Comparison of ENCODE assay signal across 8 cellular contexts in the genomic region with DNA sequence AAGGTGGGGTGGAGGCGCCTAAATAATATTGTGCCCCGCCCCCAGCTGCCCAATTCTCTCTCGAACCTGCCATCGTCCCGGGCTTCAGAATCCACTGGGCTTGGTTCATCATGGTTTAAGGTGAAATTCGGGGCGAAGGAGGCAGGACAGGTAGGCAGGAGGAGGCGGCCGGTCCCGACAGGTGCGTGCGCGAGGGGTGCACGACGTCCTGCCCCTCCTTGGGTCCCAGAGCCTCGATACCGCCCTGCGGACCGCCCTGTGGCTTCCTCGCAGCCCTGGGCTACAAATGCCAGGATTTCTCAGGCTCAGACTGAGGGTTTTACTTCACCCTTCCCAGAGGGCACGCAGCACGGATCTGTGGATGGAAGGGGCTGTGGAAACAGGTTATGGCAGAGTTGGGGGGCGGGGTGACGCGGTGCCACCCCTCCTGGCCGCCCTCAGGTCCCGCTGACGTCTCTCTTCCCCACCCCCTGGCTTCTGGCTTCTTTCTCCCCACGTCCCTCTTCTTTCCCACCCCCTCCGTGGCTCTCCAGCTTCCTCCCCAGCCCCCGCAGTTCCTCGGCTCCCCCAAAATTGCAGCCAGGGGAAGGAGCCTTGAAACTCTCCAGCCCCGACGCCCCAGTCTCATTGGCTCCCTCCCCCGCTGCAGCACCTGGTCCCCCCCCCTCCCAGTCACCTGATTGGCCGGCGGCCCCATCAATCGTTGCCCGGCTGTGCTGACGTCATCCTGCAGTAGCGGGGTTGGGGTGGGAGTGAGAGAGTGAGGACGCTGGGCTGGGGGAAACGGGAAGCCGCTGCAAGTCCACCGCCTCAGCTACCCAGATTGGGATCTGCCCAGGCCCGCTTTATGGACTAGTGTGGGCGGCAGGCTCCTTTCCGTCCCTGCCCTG. TPM values are rescaled to one million over a fixed set of nuclear protein-coding genes. Genes with fewer than 3 reads are reported as not detected.
A peak's percentile ranks its signal among the peaks of the same experiment; 100 is the strongest.
DNase-seq lines count a peak whose midpoint lies in the region; TF ChIP-seq lines count a peak whose summit lies in the region.

CLSTN3 (plus strand) TSS at position 725 of the 890 bp plus-strand sequence. CDS start 278 bp downstream, outside the sequence.

- no peak within 1 kb of the TSS for H3K4ac ChIP-seq in trophoblast cell (ENCODE audit: low read depth, low read length)

- DNase-seq in DMS153 treated with DMSO at 0.1 percent for 48 hours (lab: John Stamatoyannopoulos, UW; ENCODE audit: unreplicated experiment) (peak; percentile 70), GM23248 (peak; percentile 72), MV-4-11 (lab: John Stamatoyannopoulos, UW) (peak; percentile 28), T-helper 1 cell (peak; percentile 78 to 89 (median 83)), adipocyte (ENCODE audit: low read depth) (peak; percentile 84), cardiac muscle cell (ENCODE audit: low read depth in 1 of 2, low spot score in 1 of 2) (peak; percentile 83 to 92), trophoblast cell (peak in 1 of 2 donors; percentile 52), tibial artery (peak; percentile 70 to 89)

- H4K91ac ChIP-seq in trophoblast cell (ENCODE audit: low read depth, low read length), result peak within 1 kb of the TSS; percentile 16

- peak within 1 kb of the TSS; percentile 77 for H3K4me2 ChIP-seq in GM23248 (ENCODE audit: unreplicated experiment)
- peak within 1 kb of the TSS; percentile 82 for H3K4me2 ChIP-seq in trophoblast cell (ENCODE audit: low read length)

- H3K27ac ChIP-seq in GM23248 (no peak within 1 kb of the TSS), cardiac muscle cell (no peak within 1 kb of the TSS), trophoblast cell (ENCODE audit: low read depth, low read length) (no peak within 1 kb of the TSS), tibial artery (peak within 1 kb of the TSS; percentile 76 to 77)

- H2BK5ac ChIP-seq in trophoblast cell (ENCODE audit: low read depth, low read length, poor library complexity), result no peak within 1 kb of the TSS

- H3K27me3 ChIP-seq in GM23248 (replicated peaks; ENCODE audit: insufficient read depth), result no peaks in the 10 kb centered on the region
- H3K27me3 ChIP-seq in adipocyte (replicated peaks; ENCODE audit: control insufficient read depth, insufficient read depth, low read length), result peaks cover 34% of the 10 kb centered on the region
- peaks cover 25% of the 10 kb centered on the region for H3K27me3 ChIP-seq in cardiac muscle cell
- no peaks in the 10 kb centered on the region for H3K27me3 ChIP-seq in trophoblast cell (ENCODE audit: insufficient read depth, low read length)
- no peaks in the 10 kb centered on the region for H3K27me3 ChIP-seq in tibial artery

- no peaks in the 10 kb centered on the region for H3K9me3 ChIP-seq in GM23248 (ENCODE audit: low read depth)
- no peaks in the 10 kb centered on the region for H3K9me3 ChIP-seq in adipocyte (ENCODE audit: control insufficient read depth, low read length)
- H3K9me3 ChIP-seq in cardiac muscle cell (ENCODE audit: low read depth), result no peaks in the 10 kb centered on the region
- no peaks in the 10 kb centered on the region for H3K9me3 ChIP-seq in trophoblast cell (ENCODE audit: insufficient read depth, low read depth, low read length)
- no peaks in the 10 kb centered on the region for H3K9me3 ChIP-seq in tibial artery

- H3K9ac ChIP-seq in GM23248 (peak within 1 kb of the TSS; percentile 16; the same call in 1 of the 2 replicates), adipocyte (ENCODE audit: low read length) (no peak within 1 kb of the TSS), trophoblast cell (ENCODE audit: low read length) (peak within 1 kb of the TSS; percentile 54)

- H2BK120ac ChIP-seq in trophoblast cell (ENCODE audit: insufficient read depth, low read length, poor library complexity), result no peak within 1 kb of the TSS

- no peak within 1 kb of the TSS for H2BK12ac ChIP-seq in trophoblast cell (ENCODE audit: low read length)

- intact Hi-C loops in tibial artery (cut with DNase I; ENCODE audit: low total_unique reads), result no loop called here

- H3K14ac ChIP-seq in trophoblast cell (ENCODE audit: low read length), result peak within 1 kb of the TSS; percentile 19

- no peak within 1 kb of the TSS for H4K12ac ChIP-seq in trophoblast cell (ENCODE audit: low read depth, low read length)

- no peak within 1 kb of the TSS for H2AK5ac ChIP-seq in trophoblast cell (ENCODE audit: low read length)

- no peak for TF ChIP-seq CTCF in cardiac muscle cell (IDR thresholded peaks at IDR 0.05; ENCODE audit: low read depth, low read length)
- TF ChIP-seq CTCF in tibial artery (IDR thresholded peaks at IDR 0.05), result no peak

- H3K9me2 ChIP-seq in GM23248 (ENCODE audit: insufficient read depth), result no peaks in the 10 kb centered on the region

- peak within 1 kb of the TSS; percentile 67 for H3K4me3 ChIP-seq in GM23248
- peak within 1 kb of the TSS; percentile 57 for H3K4me3 ChIP-seq in adipocyte (ENCODE audit: low read length)
- H3K4me3 ChIP-seq in cardiac muscle cell, result peak within 1 kb of the TSS; percentile 44
- peak within 1 kb of the TSS; percentile 76 for H3K4me3 ChIP-seq in trophoblast cell (ENCODE audit: low read depth, low read length)
- peak within 1 kb of the TSS; percentile 57 for H3K4me3 ChIP-seq in tibial artery

- in situ Hi-C loops in GM23248 (cut with MboI), result no loop called here

- H3K4me1 ChIP-seq in GM23248 (ENCODE audit: insufficient read depth) (peaks cover 11% of the 10 kb centered on the region; the same call in 1 of the 2 replicates), adipocyte (ENCODE audit: control insufficient read depth, insufficient read depth, low read length) (peaks cover 7% of the 10 kb centered on the region), cardiac muscle cell (ENCODE audit: low read depth) (no peaks in the 10 kb centered on the region), trophoblast cell (ENCODE audit: control insufficient read depth in 1 of 2, insufficient read depth in 2 of 2, low read length in 2 of 2) (peaks cover 14 to 19% of the 10 kb centered on the region in 2 experiments), tibial artery (peaks cover 0 to 27% (median 19%) of the 10 kb centered on the region in 4 donors)

- no peaks in the 10 kb centered on the region for H3K79me2 ChIP-seq in GM23248 (ENCODE audit: insufficient read depth)
- peaks cover 2% of the 10 kb centered on the region for H3K79me2 ChIP-seq in trophoblast cell (ENCODE audit: control insufficient read depth, insufficient read depth, low read length, poor library complexity)

- peak within 1 kb of the TSS; percentile 24 for H3K18ac ChIP-seq in trophoblast cell (ENCODE audit: low read length)

- 1% methylated on average over 38 to 48 of the region's 48 CpGs for WGBS in GM23248 (ENCODE audit: low coverage in 1 of 2, low lambda C conversion rate in 2 of 2, missing lambda C conversion rate in 2 of 2), 2 experiments
- WGBS in trophoblast cell (ENCODE audit: extremely low coverage, insufficient coverage, insufficient read length), result no CpG with 5 or more reads among the region's 48 CpGs

- H3K36me3 ChIP-seq in GM23248 (ENCODE audit: low read depth), result no peaks in the 10 kb centered on the region
- H3K36me3 ChIP-seq in adipocyte (ENCODE audit: control insufficient read depth, insufficient read depth, low read length, severe bottlenecking), result no peaks in the 10 kb centered on the region
- H3K36me3 ChIP-seq in cardiac muscle cell, result no peaks in the 10 kb centered on the region
- peaks cover 3 to 8% of the 10 kb centered on the region in 2 experiments for H3K36me3 ChIP-seq in trophoblast cell (ENCODE audit: control insufficient read depth in 1 of 2, insufficient read depth in 2 of 2, low read length in 2 of 2)
- peaks cover 0 to 9% (median 0%) of the 10 kb centered on the region in 3 donors for H3K36me3 ChIP-seq in tibial artery

- H3K79me1 ChIP-seq in trophoblast cell (ENCODE audit: low read length), result no peaks in the 10 kb centered on the region

- no peaks in the 10 kb centered on the region for H4K20me1 ChIP-seq in GM23248 (ENCODE audit: insufficient read depth)

- H3F3A ChIP-seq in GM23248 (ENCODE audit: insufficient read depth), result no peaks in the 10 kb centered on the region

- H2AFZ ChIP-seq in GM23248 (peak within 1 kb of the TSS; percentile 56), trophoblast cell (ENCODE audit: insufficient read depth, low read length, poor library complexity) (peak within 1 kb of the TSS; percentile 89)

- H4K8ac ChIP-seq in trophoblast cell (ENCODE audit: low read depth, low read length), result peak within 1 kb of the TSS; percentile 78

- H3K23ac ChIP-seq in trophoblast cell (ENCODE audit: low read length), result no peak within 1 kb of the TSS

RNA-seq across cellular contexts. Expression of gene CLSTN3, which starts in this region (rescaled TPM):
- 4.5 and 12.3 TPM in 2 replicates for total RNA-seq in GM23248 (2014; rRNA removed; shearing (Covaris generic))
- polyA plus RNA-seq in GM23248 (2016; fragmentation: Nextera tagmentation; extraction: Ambion mirVana) (1.8 and 2.9 TPM in 2 replicates), cardiac muscle cell (14.0 and 27.2 TPM in 2 replicates)
- total RNA-seq in cardiac muscle cell, result 32.0 and 35.5 TPM in 2 replicates
- 28.4 and 33.1 TPM in 2 replicates for polyA plus RNA-seq in trophoblast cell (2013)

Comparison
In these comparisons a context has a peak if more than half of its experiments do, and no peak if none do; other contexts are left out.
1. H3K27ac ChIP-seq: peak in tibial artery (2 of 2); none in GM23248 (single experiment), cardiac muscle cell (single experiment) and trophoblast cell (single experiment).
2. Peak in every context shown above with its lines, with median percentiles within 50 percentile points of each other: H3K4me3 ChIP-seq.